ENCODE assay signal across 17 cellular contexts in the genomic region with DNA sequence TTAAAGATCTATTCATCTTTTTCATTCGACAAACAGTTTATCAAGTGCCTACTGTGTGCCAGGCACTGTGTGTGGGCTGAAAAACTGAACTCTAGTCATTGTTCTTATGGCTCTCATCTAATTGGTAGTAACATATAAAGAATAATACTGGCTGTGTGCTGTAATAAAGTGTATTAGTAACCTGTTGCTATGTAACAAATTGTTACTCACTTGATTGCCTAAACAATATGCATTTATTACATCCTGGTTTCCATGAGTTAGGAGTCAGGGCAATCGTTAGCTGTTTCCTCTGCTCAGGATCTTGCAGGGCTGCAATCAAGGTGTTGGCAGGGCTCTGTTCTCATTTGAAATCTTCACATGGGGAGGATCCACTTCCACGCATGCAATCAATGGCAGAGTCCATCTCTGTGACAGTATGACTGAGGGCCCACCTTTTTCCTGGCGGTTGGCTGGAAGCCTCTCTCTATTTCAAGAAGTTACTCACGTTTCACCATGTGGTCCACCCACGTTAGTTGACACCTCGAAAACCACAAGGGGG. TPM values are rescaled to one million over a fixed set of nuclear protein-coding genes. Genes with fewer than 3 reads are reported as not detected.
A peak's percentile ranks its signal among the peaks of the same experiment; 100 is the strongest.
DNase-seq lines count a peak whose midpoint lies in the region; ATAC-seq and TF ChIP-seq lines count a peak whose summit lies in the region.
"Had no signal": no experiment of that assay in that cellular context is flagged by ENCODE, and none has a peak within 500 bp of the region (broad histone marks: within the 10 kb centered on the region; RNA-seq: fewer than 3 reads in every experiment).

No MANE protein-coding gene starts in this region.

- H3K9me3 ChIP-seq in BLaER1 (no peaks in the 10 kb centered on the region), spleen (no peaks in the 10 kb centered on the region)

- 41 to 58% (median 45%) methylated on average over 7 of the region's 7 CpGs for WGBS in spleen, 5 donors

- no peak for ATAC-seq in HG02885 (IDR thresholded peaks at IDR 0.05; ENCODE audit: poor library complexity, unreplicated experiment)
- ATAC-seq in GM19452 (IDR thresholded peaks at IDR 0.05; ENCODE audit: unreplicated experiment) = no peak

- H3K27ac ChIP-seq in BLaER1 = no peak overlapping the region
- H3K27ac ChIP-seq in spleen = peak overlapping the region in 5 of 8 donors; percentile 46 to 75 (median 60)

- DNase-seq in RKO (ENCODE audit: low spot score) (peak; percentile 47), kidney tubule cell (ENCODE audit: low spot score) (peak; percentile 6), spleen (no peak)
- no peak for DNase-seq in activated CD4-positive, alpha-beta T cell treated with anti-CD3 and anti-CD28 coated beads for 4 hours
- DNase-seq: CD4-positive, alpha-beta memory T cell; GDM1; Karpas-422; NCI-H1694; NCI-H2081; NCI-H2171; NCI-H345; NCI-H524; OCI-M1; SHP77 had no signal

- no peaks in the 10 kb centered on the region for H4K20me1 ChIP-seq in BLaER1

- intact Hi-C loops in spleen (cut with DNase I; ENCODE audit: low total_unique reads) = no loop called here

- H3K27me3 ChIP-seq in BLaER1 = no peaks in the 10 kb centered on the region
- H3K27me3 ChIP-seq in spleen (replicated peaks in 1 of 7) = peaks cover 0 to 15% (median 0%) of the 10 kb centered on the region in 7 donors

- no peak for TF ChIP-seq CTCF in spleen (IDR thresholded peaks at IDR 0.05 in 8 of 11, conservative IDR thresholded peaks at IDR 0.05 in 3 of 11)

- H3K4me2 ChIP-seq in BLaER1 = peak overlapping the region; percentile 82

- H3K4me1 ChIP-seq in BLaER1 = peaks cover 37% of the 10 kb centered on the region
- H3K4me1 ChIP-seq in spleen = peaks cover 2 to 35% (median 22%) of the 10 kb centered on the region in 6 donors

- no peak for TF ChIP-seq POLR2A in spleen (IDR thresholded peaks at IDR 0.05)

- H3K36me3 ChIP-seq in BLaER1 (no peaks in the 10 kb centered on the region), spleen (no peaks in the 10 kb centered on the region)

- H3K4me3 ChIP-seq in BLaER1 = no peak overlapping the region
- H3K4me3 ChIP-seq in spleen = no peak overlapping the region

- H3K9ac ChIP-seq in BLaER1 = no peak overlapping the region

RNA-seq across cellular contexts. Expression of a gene that starts 7.1 kb away (rescaled TPM):
- total RNA-seq in spleen = 10 to 100 TPM; 11.8 to 51.6 (median 29.4) TPM
- 10 to 100 TPM in 1 of 3 donors, 1 to 10 TPM in 2; 3.7 to 25.4 (median 9.5) TPM for polyA plus RNA-seq in spleen

Comparison
In these comparisons a context has a peak if more than half of its experiments do, and no peak if none do; other contexts are left out.
1. DNase-seq: peak in RKO (single experiment) and kidney tubule cell (single experiment); none in spleen (single experiment) and activated CD4-positive, alpha-beta T cell treated with anti-CD3 and anti-CD28 coated beads for 4 hours (0 of 2).